In the genomic region with DNA sequence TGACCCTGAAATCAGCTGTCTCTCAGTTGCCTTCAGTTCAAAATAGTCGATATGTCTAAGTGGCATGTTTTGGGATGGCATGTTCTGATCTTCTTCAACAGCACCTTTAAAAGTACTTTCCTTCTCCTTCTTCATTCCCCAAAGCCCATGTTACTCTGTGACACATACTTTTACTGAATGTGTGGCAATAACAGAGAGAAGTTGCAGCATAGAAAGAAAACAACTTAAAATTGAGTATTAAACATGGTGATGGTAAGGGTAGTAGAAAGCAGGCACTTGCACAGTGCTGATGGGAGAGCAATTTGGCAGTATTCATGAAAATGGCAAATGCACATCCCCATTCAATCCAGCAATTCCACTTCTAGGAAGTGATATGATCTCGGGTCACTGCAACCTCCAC, we compare ENCODE assay signal across 19 cellular contexts.
"Had no signal": no experiment of that assay in that cellular context is flagged by ENCODE, and none has a peak within 500 bp of the region (broad histone marks: within the 10 kb centered on the region; RNA-seq: fewer than 3 reads in every experiment).

No MANE protein-coding gene starts in this region.

- H2AFZ ChIP-seq: parathyroid adenoma had no signal

- H3K9ac ChIP-seq: parathyroid adenoma had no signal

- H3K4me1 ChIP-seq: ascending aorta, breast epithelium, parathyroid adenoma, stomach, testis, upper lobe of right lung had no signal

- H3K36me3 ChIP-seq: ascending aorta, breast epithelium, neutrophil, stomach, upper lobe of right lung had no signal

- ATAC-seq: activated CD4-positive, CD25-positive, alpha-beta regulatory T cell treated with anti-CD3 and anti-CD28 coated beads, Interleukin-2, amount 50 U/mL, for 24 hours; effector memory CD8-positive, alpha-beta T cell; naive thymus-derived CD8-positive, alpha-beta T cell; upper lobe of right lung had no signal

- H3K4me3 ChIP-seq: ascending aorta, breast epithelium, stomach, testis, upper lobe of right lung had no signal

- H3K27ac ChIP-seq: ascending aorta, breast epithelium, epithelial cell of prostate, neutrophil, parathyroid adenoma, stomach, testis, upper lobe of right lung had no signal

- H3K27me3 ChIP-seq: ascending aorta, breast epithelium, neutrophil, stomach, testis, upper lobe of right lung had no signal

- H3K9me3 ChIP-seq: ascending aorta, breast epithelium, neutrophil, stomach, testis, upper lobe of right lung had no signal

- DNase-seq: activated CD4-positive, alpha-beta T cell treated with anti-CD3 and anti-CD28 coated beads, Interleukin-2, amount 50 U/mL, for 1 hour; activated naive CD8-positive, alpha-beta T cell treated with anti-CD3 and anti-CD28 coated beads, Interleukin-2, amount 10 ng/mL, durations not matched to agents 7 days and 5 days; dermis blood vessel endothelial cell; effector memory CD8-positive, alpha-beta T cell; hippocampal formation; kidney glomerular epithelial cell; mesenchymal stem cell; naive thymus-derived CD8-positive, alpha-beta T cell; stimulated activated CD4-positive, alpha-beta T cell treated with anti-CD3 and anti-CD28 coated beads, Interleukin-12 subunit alpha, Interleukin-12 subunit beta, amount 100 ng/mL, for 4 hours; stimulated activated CD4-positive, alpha-beta T cell treated with anti-CD3 and anti-CD28 coated beads, Interleukin-2, amount 100 ng/mL, for 24 hours; stomach; testis; upper lobe of right lung had no signal
